8 cellular contexts compared by ENCODE assay signal in the genomic region with DNA sequence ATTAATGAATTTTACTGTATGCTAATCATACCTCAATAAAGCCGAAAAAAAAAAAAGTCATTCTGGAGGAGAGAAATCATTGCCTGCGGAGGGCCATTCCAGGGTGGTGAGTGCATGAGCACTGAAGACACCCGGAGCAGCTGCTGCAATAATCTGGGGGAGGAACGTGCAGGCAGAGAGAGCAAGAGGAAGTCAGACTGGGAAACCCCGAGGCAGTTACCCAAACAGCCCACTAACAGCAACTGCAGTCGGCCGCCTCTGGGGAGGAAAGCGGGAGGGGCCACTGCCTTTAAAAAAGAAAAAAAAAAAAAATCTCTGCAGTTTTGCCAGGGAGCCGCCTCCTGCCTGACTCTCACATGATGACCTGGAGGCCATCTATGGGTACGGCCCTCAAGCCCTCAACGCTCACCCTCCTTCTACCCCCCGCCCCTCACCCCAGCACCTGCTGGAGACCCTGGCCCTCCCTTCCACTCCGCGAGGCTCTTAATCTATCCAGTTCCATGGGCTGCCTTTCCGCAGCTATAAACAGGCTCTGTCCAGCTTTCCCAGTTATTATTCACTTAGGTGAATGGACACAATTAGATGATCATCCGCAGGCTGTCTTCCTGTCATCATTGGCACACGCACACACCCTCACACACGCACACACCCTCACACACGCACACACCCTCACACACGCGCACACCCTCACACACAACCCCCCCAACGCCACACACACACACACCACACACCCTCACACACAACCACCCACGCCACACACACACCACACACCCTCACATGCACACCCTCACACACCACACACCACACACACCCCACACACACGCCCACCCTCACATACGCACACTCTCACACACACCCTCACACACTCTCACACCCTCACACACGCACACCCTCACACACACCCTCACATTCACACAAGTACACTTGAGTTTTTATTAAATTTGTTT. TPM values are rescaled to one million over a fixed set of nuclear protein-coding genes. Genes with fewer than 3 reads are reported as not detected.
DNase-seq lines count a peak whose midpoint lies in the region; ATAC-seq, FAIRE-seq and TF ChIP-seq lines count a peak whose summit lies in the region.

No MANE protein-coding gene starts in this region.

- no peak overlapping the region for H3K27ac ChIP-seq in CD8-positive, alpha-beta memory T cell (ENCODE audit: low read depth, low read length)
- H3K27ac ChIP-seq in esophagus muscularis mucosa (replicated peaks in 1 of 4) = peak overlapping the region in 2 of 4 donors; percentile 18 to 26

- 52% methylated on average over 26 of the region's 26 CpGs for WGBS in esophagus muscularis mucosa

- peaks cover 40% of the 10 kb centered on the region for H3K4me1 ChIP-seq in CD8-positive, alpha-beta memory T cell (ENCODE audit: insufficient read depth, low read length)
- H3K4me1 ChIP-seq in esophagus muscularis mucosa = peaks cover 14 to 41% (median 34%) of the 10 kb centered on the region in 4 donors

- peak; percentile 85 for FAIRE-seq in RCC 7860 (lab: Jason Lieb, UNC)

- no peaks in the 10 kb centered on the region for H3K36me3 Mint-ChIP-seq in CD8-positive, alpha-beta memory T cell

- ATAC-seq in GM19395 (IDR thresholded peaks at IDR 0.05; ENCODE audit: unreplicated experiment) (peak; percentile 89), HG03575 (IDR thresholded peaks at IDR 0.05; ENCODE audit: extremely low read depth, insufficient number of reproducible peaks, low FRiP score, unreplicated experiment) (peak; percentile 75), left ventricle myocardium superior (peak; percentile 75)

- peaks cover 0 to 9% of the 10 kb centered on the region in 2 donors for H3K27me3 Mint-ChIP-seq in CD8-positive, alpha-beta memory T cell

- H3K9me3 ChIP-seq in CD8-positive, alpha-beta memory T cell (ENCODE audit: low read length) = no peaks in the 10 kb centered on the region
- H3K9me3 ChIP-seq in esophagus muscularis mucosa = peaks cover 0 to 2% (median 0%) of the 10 kb centered on the region in 4 donors

- TF ChIP-seq POLR2A in esophagus muscularis mucosa (IDR thresholded peaks at IDR 0.05; ENCODE audit: low read depth) = no peak

- H3K27me3 ChIP-seq in CD8-positive, alpha-beta memory T cell (ENCODE audit: insufficient read depth, low read length, poor library complexity, severe bottlenecking) = no peaks in the 10 kb centered on the region
- no peaks in the 10 kb centered on the region for H3K27me3 ChIP-seq in esophagus muscularis mucosa

- TF ChIP-seq EP300 in esophagus muscularis mucosa (IDR thresholded peaks at IDR 0.05) = no peak

- H3K9me3 Mint-ChIP-seq in CD8-positive, alpha-beta memory T cell = peaks cover 0 to 1% (median 0%) of the 10 kb centered on the region in 5 donors

- H3K4me3 ChIP-seq in CD8-positive, alpha-beta memory T cell (ENCODE audit: low read length) = no peak overlapping the region
- H3K4me3 ChIP-seq in esophagus muscularis mucosa = no peak overlapping the region

- peak overlapping the region in 6 of 8 donors; percentile 8 to 96 (median 62) for H3K27ac Mint-ChIP-seq in CD8-positive, alpha-beta memory T cell

- no peak for TF ChIP-seq CTCF in esophagus muscularis mucosa (IDR thresholded peaks at IDR 0.05)

- peak; percentile 24 to 76 (median 59) for DNase-seq in CD8-positive, alpha-beta memory T cell
- DNase-seq in RCC 7860 (ENCODE audit: low spot score) = peak; percentile 79
- DNase-seq in activated gamma-delta T cell treated with anti-CD3 and anti-CD28 coated beads, Interleukin-2, amount 50 U/mL, for 16 hours (ENCODE audit: low read depth) = peak; percentile 41
- DNase-seq in left ventricle myocardium superior = peak; percentile 63
- DNase-seq in stimulated activated CD4-positive, alpha-beta T cell treated with anti-CD3 and anti-CD28 coated beads, Interleukin-4, amount 100 ng/mL, for 1 hour = peak; percentile 55
- no peak for DNase-seq in esophagus muscularis mucosa (ENCODE audit: extremely low spot score)

- no peaks in the 10 kb centered on the region for H3K36me3 ChIP-seq in CD8-positive, alpha-beta memory T cell (ENCODE audit: insufficient read depth, low read length)
- no peaks in the 10 kb centered on the region for H3K36me3 ChIP-seq in esophagus muscularis mucosa

- CTCF ChIA-PET in CD8-positive, alpha-beta memory T cell (lab: Charles Lee) = interaction anchor here (1.7 kb wide), 1 partner anchor 46 kb away, joined by 8 read pairs; no protein-coding TSS in a partner anchor

- intact Hi-C loops in left ventricle myocardium superior (cut with micrococcal nuclease) = no loop called here
- intact Hi-C loops in esophagus muscularis mucosa (cut with DNase I) = no loop called here

- H3K4me3 Mint-ChIP-seq in CD8-positive, alpha-beta memory T cell = peak overlapping the region in 6 of 7 donors; percentile 37 to 67 (median 52)

- peaks cover 30 to 46% (median 38%) of the 10 kb centered on the region in 3 donors for H3K4me1 Mint-ChIP-seq in CD8-positive, alpha-beta memory T cell

- POLR2A ChIA-PET in CD8-positive, alpha-beta memory T cell (lab: Charles Lee) = no interaction called here

RNA-seq across cellular contexts. Expression of a gene that starts 3.4 kb away (rescaled TPM):
- not detected for total RNA-seq in CD8-positive, alpha-beta memory T cell
- polyA plus RNA-seq in CD8-positive, alpha-beta memory T cell = not detected
- total RNA-seq in left ventricle myocardium superior = 3.3 TPM
- total RNA-seq in esophagus muscularis mucosa = 1 to 10 TPM; 1.2 to 7.6 (median 4.5) TPM

RNA-seq across cellular contexts. Expression of a gene that starts 15.1 kb away (rescaled TPM):
- under 1 TPM; 0.62 to 0.79 TPM for total RNA-seq in CD8-positive, alpha-beta memory T cell
- polyA plus RNA-seq in CD8-positive, alpha-beta memory T cell = 0.38 TPM
- total RNA-seq in left ventricle myocardium superior (4.8 TPM), esophagus muscularis mucosa (10 to 100 TPM; 22.4 to 47.9 (median 30.0) TPM)

RNA-seq across cellular contexts. Expression of a gene that starts 25.0 kb away (rescaled TPM):
- total RNA-seq in CD8-positive, alpha-beta memory T cell = 100 to 1,000 TPM; 124 to 133 TPM
- 116 TPM for polyA plus RNA-seq in CD8-positive, alpha-beta memory T cell
- total RNA-seq in left ventricle myocardium superior = 10.0 TPM
- 10 to 100 TPM; 15.9 to 22.4 (median 17.7) TPM for total RNA-seq in esophagus muscularis mucosa

RNA-seq across cellular contexts. Expression of a gene that starts 33.8 kb away (rescaled TPM):
- 100 to 1,000 TPM; 160 to 162 TPM for total RNA-seq in CD8-positive, alpha-beta memory T cell
- 105 TPM for polyA plus RNA-seq in CD8-positive, alpha-beta memory T cell
- total RNA-seq in left ventricle myocardium superior (72.2 TPM), esophagus muscularis mucosa (100 to 1,000 TPM in 2 of 4 donors, 10 to 100 TPM in 2; 89.3 to 106 (median 95.4) TPM)

RNA-seq across cellular contexts. Expression of a gene that starts 43.4 kb away (rescaled TPM):
- 1 to 10 TPM; 3.5 to 4.6 TPM for total RNA-seq in CD8-positive, alpha-beta memory T cell
- not detected for polyA plus RNA-seq in CD8-positive, alpha-beta memory T cell
- total RNA-seq in left ventricle myocardium superior (8.9 TPM), esophagus muscularis mucosa (10 to 100 TPM in 1 of 4 donors, 1 to 10 TPM in 3; 8.0 to 12.6 (median 9.1) TPM)

Comparison
In these comparisons a context has a peak if more than half of its experiments do, and no peak if none do; other contexts are left out.
1. RNA of a gene that starts 25.0 kb away (total RNA-seq): 124 to 133 TPM in CD8-positive, alpha-beta memory T cell; 15.9 to 22.4 TPM in esophagus muscularis mucosa and 10.0 TPM in left ventricle myocardium superior (single experiment); every median in the first group is over 4 times any median in the second.
2. Peak in every context shown above with its lines, with median percentiles within 50 percentile points of each other: ATAC-seq.